ENCODE assay signal across 29 cellular contexts in genomic region chr9:13064676-13065075, GRCh38.
"Had no signal": no experiment of that assay in that cellular context is flagged by ENCODE, and none has a peak within 500 bp of the region (broad histone marks: within the 10 kb centered on the region; RNA-seq: fewer than 3 reads in every experiment).

No MANE protein-coding gene starts in this region.

- H3K27me3 ChIP-seq: gastroesophageal sphincter, heart left ventricle, hepatocyte, left lung, right atrium auricular region, suprapubic skin, transverse colon, upper lobe of right lung, uterus had no signal

- H3K4me2 ChIP-seq: hepatocyte, smooth muscle cell had no signal

- H3K79me2 ChIP-seq: hepatocyte had no signal

- H3K36me3 ChIP-seq: gastroesophageal sphincter, heart left ventricle, left lung, prostate gland, right atrium auricular region, suprapubic skin, transverse colon, upper lobe of right lung, uterus had no signal

- DNase-seq: effector memory CD8-positive, alpha-beta T cell; foreskin fibroblast; heart left ventricle; left cardiac atrium; left lung; mesenchymal stem cell; midbrain; naive thymus-derived CD4-positive, alpha-beta T cell; nephron progenitor cell; nucleus accumbens; stimulated activated CD4-positive, alpha-beta T cell treated with anti-CD3 and anti-CD28 coated beads, Interleukin-12 subunit alpha, Interleukin-12 subunit beta, amount 100 ng/mL, for 4 hours; stimulated activated CD4-positive, alpha-beta T cell treated with anti-CD3 and anti-CD28 coated beads, Interleukin-1b, Interleukin-23, amount 100 ng/mL, for 48 hours; stimulated activated CD4-positive, alpha-beta T cell treated with anti-CD3 and anti-CD28 coated beads, Interleukin-4, amount 100 ng/mL, for 1 hour; stimulated activated CD8-positive, alpha-beta memory T cell treated with anti-CD3 and anti-CD28 coated beads, Interleukin-4, amount 100 ng/mL, for 48 hours; stimulated activated naive CD4-positive, alpha-beta T cell; stimulated activated naive CD8-positive, alpha-beta T cell treated with anti-CD3 and anti-CD28 coated beads, Interleukin-15, amount 100 ng/mL, for 72 hours; transverse colon; upper lobe of right lung; uterus had no signal

- H2AFZ ChIP-seq: hepatocyte had no signal

- H3K27ac ChIP-seq: coronary artery, epithelial cell of prostate, gastroesophageal sphincter, heart left ventricle, hepatocyte, left lung, prostate gland, right atrium auricular region, suprapubic skin, transverse colon, upper lobe of right lung, uterus had no signal

- H3K9me3 ChIP-seq: gastroesophageal sphincter, heart left ventricle, left lung, prostate gland, right atrium auricular region, suprapubic skin, transverse colon, upper lobe of right lung, uterus had no signal

- H3K4me1 ChIP-seq: gastroesophageal sphincter, left lung, prostate gland, transverse colon, upper lobe of right lung, uterus had no signal

- ATAC-seq: effector memory CD8-positive, alpha-beta T cell; esophagus mucosa; gastroesophageal sphincter; left lung; naive thymus-derived CD4-positive, alpha-beta T cell; sciatic nerve; stimulated activated naive CD8-positive, alpha-beta T cell treated with anti-CD3 and anti-CD28 coated beads, Interleukin-15, amount 100 ng/mL, for 72 hours; upper lobe of right lung had no signal

- H3K4me3 ChIP-seq: coronary artery, gastroesophageal sphincter, heart left ventricle, hepatocyte, left lung, prostate gland, right atrium auricular region, smooth muscle cell, suprapubic skin, transverse colon, upper lobe of right lung, uterus had no signal
